ENCODE assay signal across 8 cellular contexts in the genomic region with DNA sequence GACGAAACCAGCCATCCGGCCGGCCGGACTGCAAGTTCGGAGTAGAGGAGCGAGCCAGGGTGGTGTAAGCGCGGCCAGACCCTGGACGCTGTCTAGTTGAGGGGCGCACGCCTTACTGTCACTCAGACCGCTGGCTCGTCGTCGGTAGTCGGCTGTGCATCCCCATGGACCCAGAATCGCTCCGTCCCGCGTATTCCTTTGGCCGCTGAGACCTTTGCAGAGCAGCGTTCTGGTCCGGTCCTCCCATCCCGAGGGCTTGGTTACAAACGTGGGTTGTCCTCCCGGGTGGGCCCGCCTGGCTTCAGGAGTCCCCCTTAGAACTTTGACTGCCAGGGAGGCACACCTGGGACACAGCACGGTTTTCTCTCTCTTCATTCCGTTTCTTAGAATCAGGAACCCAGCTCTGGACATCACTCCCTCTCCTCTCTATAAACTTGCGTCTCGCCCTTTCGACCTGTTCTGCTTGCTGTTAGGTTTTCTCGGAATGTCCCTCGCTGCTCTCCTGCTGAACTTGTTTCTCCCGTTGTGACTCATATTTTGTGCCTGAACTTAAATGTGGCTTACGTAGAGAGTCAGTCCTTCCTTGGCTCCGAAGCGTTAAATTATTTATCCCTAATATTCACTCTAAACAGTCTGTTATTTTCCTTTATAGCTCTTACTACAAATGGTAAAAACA. TPM values are rescaled to one million over a fixed set of nuclear protein-coding genes. Genes with fewer than 3 reads are reported as not detected.
A peak's percentile ranks its signal among the peaks of the same experiment; 100 is the strongest.
DNase-seq lines count a peak whose midpoint lies in the region; ATAC-seq and TF ChIP-seq lines count a peak whose summit lies in the region.

No MANE protein-coding gene starts in this region.

- no peaks in the 10 kb centered on the region for H3K9me3 ChIP-seq in PC-3 (ENCODE audit: low read length)
- H3K9me3 ChIP-seq in tibial nerve: no peaks in the 10 kb centered on the region

- DNase-seq in A172 (ENCODE audit: low spot score) (peak; percentile 29), PC-3 (peak; percentile 75), chondrocyte (ENCODE audit: low spot score) (peak; percentile 90), lower leg skin (ENCODE audit: low spot score in 2 of 2) (peak in 1 of 2 donors; percentile 88), tibial nerve (ENCODE audit: low spot score in 2 of 2) (no peak), NCI-H446 (lab: John Stamatoyannopoulos, UW) (no peak)

- no TSS peak for BruUV-seq in PC-3 (replicated peaks; lab: Mats Ljungman, UMichigan)

- TF ChIP-seq POLR2A in lower leg skin (IDR thresholded peaks at IDR 0.05): no peak
- no peak for TF ChIP-seq POLR2A in tibial nerve (IDR thresholded peaks at IDR 0.05)

- H3K27me3 Mint-ChIP-seq in chondrocyte (ENCODE audit: low read depth): no peaks in the 10 kb centered on the region

- H2AFZ ChIP-seq in PC-3 (ENCODE audit: low read length): peak overlapping the region; percentile 86

- peaks cover 7% of the 10 kb centered on the region; the same call in 1 of the 2 replicates for H3K36me3 ChIP-seq in PC-3 (ENCODE audit: low read depth, low read length)
- peaks cover 0 to 23% (median 0%) of the 10 kb centered on the region in 3 donors for H3K36me3 ChIP-seq in tibial nerve

- H4K20me1 ChIP-seq in PC-3 (ENCODE audit: low read length): no peaks in the 10 kb centered on the region

- peak overlapping the region; percentile 87 for H3K4me3 Mint-ChIP-seq in chondrocyte (ENCODE audit: unreplicated experiment)

- H3K9ac ChIP-seq in PC-3 (ENCODE audit: low read length): peak overlapping the region; percentile 69

- H3K4me1 ChIP-seq in PC-3 (ENCODE audit: insufficient read depth, low read length) (peaks cover 16% of the 10 kb centered on the region), tibial nerve (peaks cover 3 to 22% (median 5%) of the 10 kb centered on the region in 4 donors)

- peaks cover 30% of the 10 kb centered on the region for H3K79me2 ChIP-seq in PC-3 (ENCODE audit: low read length)

- no peaks in the 10 kb centered on the region for H3F3A ChIP-seq in PC-3 (ENCODE audit: low read length, unreplicated experiment)

- peaks cover 29% of the 10 kb centered on the region for H3K4me1 Mint-ChIP-seq in chondrocyte (ENCODE audit: low read depth)

- CTCF ChIA-PET in PC-3 (lab: Charles Lee): interaction anchor here (1.2 kb wide), 1 partner anchor 141 kb away, joined by 3 read pairs; a partner anchor contains a TSS

- TF ChIP-seq CTCF in PC-3 (conservative IDR thresholded peaks at IDR 0.05; ENCODE audit: low read depth, low read length): no peak
- TF ChIP-seq CTCF in chondrocyte (IDR thresholded peaks at IDR 0.05): no peak
- TF ChIP-seq CTCF in lower leg skin (IDR thresholded peaks at IDR 0.05): no peak
- no peak for TF ChIP-seq CTCF in tibial nerve (IDR thresholded peaks at IDR 0.05)

- H3K27ac ChIP-seq in PC-3 (ENCODE audit: low read length): peak overlapping the region; percentile 25
- peak overlapping the region in 3 of 4 donors; percentile 62 to 88 (median 82) for H3K27ac ChIP-seq in tibial nerve

- H3K27me3 ChIP-seq in PC-3 (ENCODE audit: low read length): no peaks in the 10 kb centered on the region
- H3K27me3 ChIP-seq in tibial nerve: no peaks in the 10 kb centered on the region

- H3K4me3 ChIP-seq in PC-3 (ENCODE audit: low read length) (peak overlapping the region; percentile 98), lower leg skin (ENCODE audit: low read depth, poor library complexity, severe bottlenecking) (peak overlapping the region; percentile 71), tibial nerve (peak overlapping the region; percentile 68 to 95 (median 80))

- peaks cover 9% of the 10 kb centered on the region for H3K36me3 Mint-ChIP-seq in chondrocyte (ENCODE audit: low read depth)

- H3K9me3 Mint-ChIP-seq in chondrocyte (ENCODE audit: low read depth): no peaks in the 10 kb centered on the region

- intact Hi-C loops in PC-3 (cut with micrococcal nuclease): loop anchor here (2.0 to 5.0 kb wide), 2 partner anchors 64 to 210 kb away; a partner anchor contains a TSS
- intact Hi-C loops in lower leg skin (cut with DNase I; ENCODE audit: low total_unique reads): no loop called here

- H3K4me2 ChIP-seq in PC-3 (ENCODE audit: low read length): peak overlapping the region; percentile 96

- no peaks in the 10 kb centered on the region for H3K9me2 ChIP-seq in PC-3 (replicated peaks; ENCODE audit: low read length)

- 4 to 7% methylated on average over 26 to 37 of the region's 38 CpGs for WGBS in lower leg skin, 2 donors
- WGBS in tibial nerve, 2 donors: 8 to 9% methylated on average over 25 to 38 of the region's 38 CpGs

- no peak for TF ChIP-seq EP300 in tibial nerve (IDR thresholded peaks at IDR 0.05)

- peak; percentile 39 for ATAC-seq in GM18498 (IDR thresholded peaks at IDR 0.05; ENCODE audit: unreplicated experiment)
- peak; percentile 45 for ATAC-seq in HG02840 (IDR thresholded peaks at IDR 0.05; ENCODE audit: low FRiP score, unreplicated experiment)
- peak; percentile 32 for ATAC-seq in PC-3

- peak overlapping the region; percentile 90 for H3K27ac Mint-ChIP-seq in chondrocyte (ENCODE audit: unreplicated experiment)

- POLR2A ChIA-PET in PC-3 (lab: Charles Lee; ENCODE audit: unreplicated experiment): interaction anchor here (0.7 kb wide), 1 partner anchor 901 kb away, joined by 4 read pairs; no protein-coding TSS in a partner anchor

RNA-seq across cellular contexts. Expression of a gene that starts 0.7 kb away (rescaled TPM):
- 38.6 and 51.4 TPM in 2 replicates for total RNA-seq in A172 (2014; rRNA removed; shearing (Covaris generic))
- total RNA-seq in PC-3 (2014; rRNA removed) (21.0 and 28.6 TPM in 2 replicates), chondrocyte (26.1 to 28.9 TPM (median 26.4 TPM) in 3 replicates), lower leg skin (10 to 100 TPM; 52.7 to 83.9 (median 74.7) TPM), tibial nerve (10 to 100 TPM; 13.7 to 24.3 (median 15.5) TPM)

Comparison
In these comparisons a context has a peak if more than half of its experiments do, and no peak if none do; other contexts are left out.
1. DNase-seq: peak in A172 (single experiment), PC-3 (single experiment) and chondrocyte (single experiment); none in tibial nerve (0 of 2) and NCI-H446 (0 of 2).
2. Peak in every context shown above with its lines, with median percentiles within 50 percentile points of each other: ATAC-seq and H3K4me3 ChIP-seq.